13 cellular contexts compared by ENCODE assay signal in genomic region chr11:72293391-72293790, GRCh38.
DNase-seq lines count a peak whose midpoint lies in the region; ATAC-seq and TF ChIP-seq lines count a peak whose summit lies in the region.
"Had no signal": no experiment of that assay in that cellular context is flagged by ENCODE, and none has a peak within 500 bp of the region (broad histone marks: within the 10 kb centered on the region; RNA-seq: fewer than 3 reads in every experiment).

No MANE protein-coding gene starts in this region.

- H3K27me3 Mint-ChIP-seq in dendritic cell treated with granulocyte-macrophage colony-stimulating factor and Interleukin-4, amounts not matched to agents 40 ng/mL and 50 ng/mL, for 4 days: no peaks in the 10 kb centered on the region
- H3K27me3 Mint-ChIP-seq in stimulated activated memory B cell treated with anti-CD40 and anti-IgM and Interleukin-4, amounts not matched to agents 10 μg/mL and 1 μg/mL and 100 μg/mL, for 72 hours: no peaks in the 10 kb centered on the region
- H3K27me3 Mint-ChIP-seq: CD4-positive, alpha-beta memory T cell had no signal

- ATAC-seq in stimulated activated memory B cell treated with anti-CD40 and anti-IgM and Interleukin-4, amounts not matched to agents 10 μg/mL and 1 μg/mL and 100 μg/mL, for 72 hours: peak; percentile 9
- ATAC-seq in HG03175 (IDR thresholded peaks at IDR 0.05; ENCODE audit: unreplicated experiment): no peak

- in situ Hi-C loops in KBM-7 (cut with MboI; ENCODE audit: low pct_unique_long_range_greater_than_20kb, low sequenced_read_pairs): no loop called here

- peaks cover 51% of the 10 kb centered on the region for H3K36me3 Mint-ChIP-seq in dendritic cell treated with granulocyte-macrophage colony-stimulating factor and Interleukin-4, amounts not matched to agents 40 ng/mL and 50 ng/mL, for 4 days (ENCODE audit: low read depth)
- peaks cover 33% of the 10 kb centered on the region for H3K36me3 Mint-ChIP-seq in stimulated activated memory B cell treated with anti-CD40 and anti-IgM and Interleukin-4, amounts not matched to agents 10 μg/mL and 1 μg/mL and 100 μg/mL, for 72 hours

- CTCF ChIA-PET in HEK293T (lab: Yijun Ruan, JAX): no interaction called here

- peaks cover 16% of the 10 kb centered on the region for H3K4me1 Mint-ChIP-seq in dendritic cell treated with granulocyte-macrophage colony-stimulating factor and Interleukin-4, amounts not matched to agents 40 ng/mL and 50 ng/mL, for 4 days (ENCODE audit: low read depth)
- H3K4me1 Mint-ChIP-seq in stimulated activated memory B cell treated with anti-CD40 and anti-IgM and Interleukin-4, amounts not matched to agents 10 μg/mL and 1 μg/mL and 100 μg/mL, for 72 hours: no peaks in the 10 kb centered on the region
- H3K4me1 Mint-ChIP-seq: CD4-positive, alpha-beta memory T cell had no signal

- intact Hi-C loops in dendritic cell treated with granulocyte-macrophage colony-stimulating factor and Interleukin-4, amounts not matched to agents 40 ng/mL and 50 ng/mL, for 4 days (cut with micrococcal nuclease): no loop called here

- H3K4me3 Mint-ChIP-seq in dendritic cell treated with granulocyte-macrophage colony-stimulating factor and Interleukin-4, amounts not matched to agents 40 ng/mL and 50 ng/mL, for 4 days: no peak overlapping the region
- no peak overlapping the region for H3K4me3 Mint-ChIP-seq in stimulated activated memory B cell treated with anti-CD40 and anti-IgM and Interleukin-4, amounts not matched to agents 10 μg/mL and 1 μg/mL and 100 μg/mL, for 72 hours
- H3K4me3 Mint-ChIP-seq: CD4-positive, alpha-beta memory T cell had no signal

- no peaks in the 10 kb centered on the region for H3K9me3 Mint-ChIP-seq in dendritic cell treated with granulocyte-macrophage colony-stimulating factor and Interleukin-4, amounts not matched to agents 40 ng/mL and 50 ng/mL, for 4 days
- no peaks in the 10 kb centered on the region for H3K9me3 Mint-ChIP-seq in stimulated activated memory B cell treated with anti-CD40 and anti-IgM and Interleukin-4, amounts not matched to agents 10 μg/mL and 1 μg/mL and 100 μg/mL, for 72 hours
- H3K9me3 Mint-ChIP-seq: CD4-positive, alpha-beta memory T cell had no signal

- H3K27ac Mint-ChIP-seq in dendritic cell treated with granulocyte-macrophage colony-stimulating factor and Interleukin-4, amounts not matched to agents 40 ng/mL and 50 ng/mL, for 4 days: peak overlapping the region; percentile 53
- no peak overlapping the region for H3K27ac Mint-ChIP-seq in stimulated activated memory B cell treated with anti-CD40 and anti-IgM and Interleukin-4, amounts not matched to agents 10 μg/mL and 1 μg/mL and 100 μg/mL, for 72 hours

- POLR2A ChIA-PET in HEK293T (lab: Yijun Ruan, JAX): no interaction called here

- DNase-seq in HEK293T (ENCODE audit: extremely low spot score) (peak; percentile 1), KBM-7 (no peak), NCI-H1048 (lab: John Stamatoyannopoulos, UW) (no peak)
- DNase-seq: C1 segment of cervical spinal cord; Calu3; CD4-positive, alpha-beta memory T cell; COR-L47; DMS153; DND-41; GOT3 had no signal

TF ChIP-seq in HEK293T, 16 proteins besides CTCF, POLR2A, EP300 and RAD21:
- TF ChIP-seq NFRKB (IDR thresholded peaks at IDR 0.05) (no peak), L3MBTL2 (conservative IDR thresholded peaks at IDR 0.05) (no peak), ARNT (IDR thresholded peaks at IDR 0.05) (no peak), HDGF (IDR thresholded peaks at IDR 0.05; ENCODE audit: borderline replicate concordance) (no peak), SP1 (IDR thresholded peaks at IDR 0.05) (no peak), SUZ12 (IDR thresholded peaks at IDR 0.05) (no peak), FOXM1 (IDR thresholded peaks at IDR 0.05; ENCODE audit: borderline replicate concordance) (no peak), ZNF384 (IDR thresholded peaks at IDR 0.05) (no peak), FOXA1 (IDR thresholded peaks at IDR 0.05) (no peak), CTBP1 (IDR thresholded peaks at IDR 0.05; ENCODE audit: borderline replicate concordance) (no peak), LEF1 (IDR thresholded peaks at IDR 0.05; ENCODE audit: borderline replicate concordance) (no peak)
